In the genomic region with DNA sequence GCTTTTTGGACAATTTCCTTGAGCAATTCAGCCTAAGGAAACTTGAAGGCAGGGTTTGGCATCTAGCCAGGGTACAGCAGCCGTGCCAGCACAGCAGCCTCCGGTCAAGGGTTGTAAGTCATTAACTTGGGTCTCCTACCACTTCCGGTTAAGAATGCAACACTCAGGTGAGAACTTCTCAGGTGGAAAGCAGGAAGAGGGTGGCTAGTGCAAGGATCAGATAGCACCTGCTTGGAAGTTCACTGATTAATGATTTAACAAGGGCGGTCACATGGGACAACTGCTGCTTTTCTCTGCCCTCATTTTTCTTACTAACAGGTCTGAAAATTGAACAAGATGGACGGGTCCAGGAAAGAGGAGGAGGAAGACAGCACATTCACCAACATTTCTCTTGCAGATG, we compare ENCODE assay signal across 12 cellular contexts. TPM values are rescaled to one million over a fixed set of nuclear protein-coding genes. Genes with fewer than 3 reads are reported as not detected.
DNase-seq lines count a peak whose midpoint lies in the region; ATAC-seq, FAIRE-seq and TF ChIP-seq lines count a peak whose summit lies in the region.
"Had no signal": no experiment of that assay in that cellular context is flagged by ENCODE, and none has a peak within 500 bp of the region (broad histone marks: within the 10 kb centered on the region; RNA-seq: fewer than 3 reads in every experiment).

No MANE protein-coding gene starts in this region.

- WGBS in lower leg skin, 2 donors = 22 to 29% methylated on average over 5 of the region's 5 CpGs

- H3K4me3 ChIP-seq in bronchial epithelial cell (ENCODE audit: low read depth, low read length) = no peak overlapping the region
- H3K4me3 ChIP-seq in dorsolateral prefrontal cortex = no peak overlapping the region
- no peak overlapping the region for H3K4me3 ChIP-seq in lower leg skin (ENCODE audit: low read depth, poor library complexity, severe bottlenecking)
- H3K4me3 ChIP-seq: esophagus squamous epithelium, vagina had no signal

- peak; percentile 94 for ATAC-seq in GM19043 (IDR thresholded peaks at IDR 0.05; ENCODE audit: low read depth, unreplicated experiment)
- ATAC-seq in HG03108 (IDR thresholded peaks at IDR 0.05; ENCODE audit: unreplicated experiment) = peak; percentile 99
- ATAC-seq: activated CD8-positive, alpha-beta T cell treated with anti-CD3 and anti-CD28 coated beads, Interleukin-2, amount 10 ng/mL, durations not matched to agents 7 days and 5 days had no signal

- no peak for FAIRE-seq in bronchial epithelial cell (lab: Jason Lieb, UNC)

- H3K4me3 Mint-ChIP-seq in progenitor cell of endocrine pancreas (ENCODE audit: low read depth) = peak overlapping the region; percentile 70
- no peak overlapping the region for H3K4me3 Mint-ChIP-seq in activated T-helper 2 cell treated with anti-CD3 and anti-CD28 coated beads, Interferon-gamma antibody, Interleukin-2, Interleukin-4, amounts not matched to agents 10 μg/mL and 5 μg/mL and 100 μg/mL, durations not matched to agents 14 hours and 24 hours and 36 hours (ENCODE audit: low read depth)
- H3K4me3 Mint-ChIP-seq: activated CD8-positive, alpha-beta T cell treated with anti-CD3 and anti-CD28 coated beads, Interleukin-2, amount 10 ng/mL, durations not matched to agents 7 days and 5 days had no signal

- no peak for TF ChIP-seq POLR2A in lower leg skin (IDR thresholded peaks at IDR 0.05)

- no peaks in the 10 kb centered on the region for H3K9me3 Mint-ChIP-seq in progenitor cell of endocrine pancreas (ENCODE audit: low read depth)
- no peaks in the 10 kb centered on the region for H3K9me3 Mint-ChIP-seq in activated T-helper 2 cell treated with anti-CD3 and anti-CD28 coated beads, Interferon-gamma antibody, Interleukin-2, Interleukin-4, amounts not matched to agents 10 μg/mL and 5 μg/mL and 100 μg/mL, durations not matched to agents 14 hours and 24 hours and 36 hours

- H3K27ac Mint-ChIP-seq in progenitor cell of endocrine pancreas = peak overlapping the region; percentile 76
- H3K27ac Mint-ChIP-seq in activated T-helper 2 cell treated with anti-CD3 and anti-CD28 coated beads, Interferon-gamma antibody, Interleukin-2, Interleukin-4, amounts not matched to agents 10 μg/mL and 5 μg/mL and 100 μg/mL, durations not matched to agents 14 hours and 24 hours and 36 hours = no peak overlapping the region
- H3K27ac Mint-ChIP-seq: activated CD8-positive, alpha-beta T cell treated with anti-CD3 and anti-CD28 coated beads, Interleukin-2, amount 10 ng/mL, durations not matched to agents 7 days and 5 days had no signal

- H3K4me1 Mint-ChIP-seq in progenitor cell of endocrine pancreas (ENCODE audit: low read depth) = peaks cover 44% of the 10 kb centered on the region
- H3K4me1 Mint-ChIP-seq in activated T-helper 2 cell treated with anti-CD3 and anti-CD28 coated beads, Interferon-gamma antibody, Interleukin-2, Interleukin-4, amounts not matched to agents 10 μg/mL and 5 μg/mL and 100 μg/mL, durations not matched to agents 14 hours and 24 hours and 36 hours (ENCODE audit: low read depth) = peaks cover 2% of the 10 kb centered on the region

- TF ChIP-seq CTCF in bronchial epithelial cell (IDR thresholded peaks at IDR 0.05; ENCODE audit: insufficient read depth, low read length, severe bottlenecking) = no peak
- no peak for TF ChIP-seq CTCF in progenitor cell of endocrine pancreas (IDR thresholded peaks at IDR 0.05; ENCODE audit: unreplicated experiment)
- TF ChIP-seq CTCF in dorsolateral prefrontal cortex (IDR thresholded peaks at IDR 0.05 in 54 of 56, conservative IDR thresholded peaks at IDR 0.05 in 2 of 56; ENCODE audit: low read depth in 1 of 56, partially characterized antibody in 56 of 56) = no peak
- no peak for TF ChIP-seq CTCF in lower leg skin (IDR thresholded peaks at IDR 0.05)

- no peaks in the 10 kb centered on the region for H3K36me3 ChIP-seq in bronchial epithelial cell (ENCODE audit: control insufficient read depth, insufficient read depth, low read length)
- H3K36me3 ChIP-seq: esophagus squamous epithelium, vagina had no signal

- intact Hi-C loops in activated T-helper 2 cell treated with anti-CD3 and anti-CD28 coated beads, Interferon-gamma antibody, Interleukin-2, Interleukin-4, amounts not matched to agents 10 μg/mL and 5 μg/mL and 100 μg/mL, durations not matched to agents 14 hours and 24 hours and 36 hours (cut with micrococcal nuclease) = no loop called here
- intact Hi-C loops in dorsolateral prefrontal cortex (cut with DNase I) = no loop called here
- intact Hi-C loops in lower leg skin (cut with DNase I; ENCODE audit: low total_unique reads) = no loop called here

- no peaks in the 10 kb centered on the region for H3K27me3 Mint-ChIP-seq in progenitor cell of endocrine pancreas
- peaks cover 20% of the 10 kb centered on the region for H3K27me3 Mint-ChIP-seq in activated T-helper 2 cell treated with anti-CD3 and anti-CD28 coated beads, Interferon-gamma antibody, Interleukin-2, Interleukin-4, amounts not matched to agents 10 μg/mL and 5 μg/mL and 100 μg/mL, durations not matched to agents 14 hours and 24 hours and 36 hours (ENCODE audit: low read depth)

- peak; percentile 61 for DNase-seq in bronchial epithelial cell (ENCODE audit: low read depth)
- peak; percentile 18 for DNase-seq in progenitor cell of endocrine pancreas (ENCODE audit: low spot score, unreplicated experiment)
- no peak for DNase-seq in activated T-helper 2 cell treated with anti-CD3 and anti-CD28 coated beads, Interferon-gamma antibody, Interleukin-2, Interleukin-4, amounts not matched to agents 10 μg/mL and 5 μg/mL and 100 μg/mL, durations not matched to agents 14 hours and 24 hours and 36 hours (ENCODE audit: low spot score)
- no peak for DNase-seq in dorsolateral prefrontal cortex
- no peak for DNase-seq in lower leg skin (ENCODE audit: low spot score in 2 of 2)
- DNase-seq in AML-193 (lab: John Stamatoyannopoulos, UW) = no peak
- DNase-seq: activated CD8-positive, alpha-beta T cell treated with anti-CD3 and anti-CD28 coated beads, Interleukin-2, amount 10 ng/mL, durations not matched to agents 7 days and 5 days; esophagus squamous epithelium; NCI-H345 had no signal

- H3K27ac ChIP-seq in dorsolateral prefrontal cortex = no peak overlapping the region
- H3K27ac ChIP-seq: esophagus squamous epithelium, vagina had no signal

- H3K36me3 Mint-ChIP-seq in progenitor cell of endocrine pancreas (ENCODE audit: insufficient read depth) = peaks cover 5% of the 10 kb centered on the region
- no peaks in the 10 kb centered on the region for H3K36me3 Mint-ChIP-seq in activated T-helper 2 cell treated with anti-CD3 and anti-CD28 coated beads, Interferon-gamma antibody, Interleukin-2, Interleukin-4, amounts not matched to agents 10 μg/mL and 5 μg/mL and 100 μg/mL, durations not matched to agents 14 hours and 24 hours and 36 hours (ENCODE audit: low read depth)

- H3K27me3 ChIP-seq in bronchial epithelial cell (ENCODE audit: control insufficient read depth, insufficient read depth, low read length) (no peaks in the 10 kb centered on the region), dorsolateral prefrontal cortex (no peaks in the 10 kb centered on the region)
- H3K27me3 ChIP-seq: esophagus squamous epithelium, vagina had no signal

RNA-seq across cellular contexts. Expression of gene SCOC, which starts 30.1 kb away (rescaled TPM):
- total RNA-seq in bronchial epithelial cell = 61.9 and 81.0 TPM in 2 replicates
- total RNA-seq in progenitor cell of endocrine pancreas = 95.6 and 97.2 TPM in 2 replicates
- total RNA-seq in activated T-helper 2 cell treated with anti-CD3 and anti-CD28 coated beads, Interferon-gamma antibody, Interleukin-2, Interleukin-4, amounts not matched to agents 10 μg/mL and 5 μg/mL and 100 μg/mL, durations not matched to agents 14 hours and 24 hours and 36 hours = 36.7 and 38.0 TPM in 2 replicates
- total RNA-seq in dorsolateral prefrontal cortex = 100 to 1,000 TPM in 72 of 120 experiments, 10 to 100 TPM in 48; 41.1 to 150 (median 105) TPM
- 10 to 100 TPM; 22.7 to 34.4 (median 26.8) TPM for total RNA-seq in lower leg skin

Comparison
In these comparisons a context has a peak if more than half of its experiments do, and no peak if none do; other contexts are left out.
1. DNase-seq: peak in bronchial epithelial cell (single experiment) and progenitor cell of endocrine pancreas (single experiment); none in activated T-helper 2 cell treated with anti-CD3 and anti-CD28 coated beads, Interferon-gamma antibody, Interleukin-2, Interleukin-4, amounts not matched to agents 10 μg/mL and 5 μg/mL and 100 μg/mL, durations not matched to agents 14 hours and 24 hours and 36 hours (single experiment), dorsolateral prefrontal cortex (0 of 10), lower leg skin (0 of 2) and AML-193 (0 of 2).